8 cellular contexts compared by ENCODE assay signal in the genomic region with DNA sequence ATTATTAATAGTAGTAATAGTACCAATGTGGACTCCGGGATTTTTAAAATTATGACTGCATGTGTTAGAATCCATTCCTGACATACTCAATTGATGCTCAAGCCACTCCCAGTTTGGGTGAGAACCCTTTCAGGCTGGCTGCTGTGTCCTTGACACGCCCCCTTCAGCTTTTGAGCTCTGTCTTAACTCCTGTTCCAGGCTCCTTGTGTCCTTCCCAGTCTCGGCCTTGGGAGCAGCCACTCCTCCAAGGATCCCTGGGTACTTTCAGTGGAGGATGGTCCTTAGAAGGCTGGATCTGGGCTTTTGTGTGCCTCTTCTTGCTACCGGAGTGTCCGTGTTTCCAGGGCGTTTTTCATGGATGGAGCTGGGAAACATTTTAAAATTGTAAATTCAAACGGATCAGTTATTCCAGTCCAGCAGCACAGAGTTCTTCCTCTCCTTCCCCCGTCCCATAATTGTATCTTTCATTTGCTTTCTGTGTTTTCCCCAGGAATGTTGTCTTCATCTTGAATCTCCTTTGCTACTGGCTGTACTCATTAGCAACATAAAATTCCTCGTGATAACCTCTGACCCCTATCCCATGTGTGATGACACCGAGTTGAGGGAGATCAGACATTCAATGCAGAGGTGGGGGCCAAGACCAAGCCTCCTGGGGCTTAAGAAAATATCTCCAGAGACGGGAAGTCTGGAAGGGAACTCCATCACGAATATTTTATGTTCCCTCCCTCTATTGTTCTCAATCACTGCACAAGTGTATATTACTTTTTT. TPM values are rescaled to one million over a fixed set of nuclear protein-coding genes. Genes with fewer than 3 reads are reported as not detected.
A peak's percentile ranks its signal among the peaks of the same experiment; 100 is the strongest.
DNase-seq lines count a peak whose midpoint lies in the region; ATAC-seq and TF ChIP-seq lines count a peak whose summit lies in the region.

No MANE protein-coding gene starts in this region.

- in situ Hi-C loops in GM13977 (cut with MboI; ENCODE audit: low pct_unique_long_range_greater_than_20kb, low sequenced_read_pairs, unreplicated experiment): no loop called here

- no peaks in the 10 kb centered on the region for H3K27me3 ChIP-seq in Loucy (ENCODE audit: insufficient read depth, low read length, poor library complexity, severe bottlenecking)
- no peaks in the 10 kb centered on the region for H3K27me3 ChIP-seq in colonic mucosa

- no peak for DNase-seq in CD14-positive monocyte (ENCODE audit: low spot score)
- peak; percentile 43 for DNase-seq in colonic mucosa
- no peak for DNase-seq in natural killer cell treated with Interleukin-12 subunit alpha and Interleukin-12 subunit beta and Interleukin-15 and Interleukin-18, amount 100 ng/mL, for 72 hours (ENCODE audit: low spot score)
- DNase-seq in occipital lobe (lab: John Stamatoyannopoulos, UW): no peak
- DNase-seq in GM13977 (ENCODE audit: low spot score): no peak
- no peak for DNase-seq in AG20443 (ENCODE audit: low spot score)

- H3K4me1 Mint-ChIP-seq in CD14-positive monocyte: peaks cover 36% of the 10 kb centered on the region
- peaks cover 27 to 32% of the 10 kb centered on the region in 2 donors for H3K4me1 Mint-ChIP-seq in natural killer cell treated with Interleukin-12 subunit alpha and Interleukin-12 subunit beta and Interleukin-15 and Interleukin-18, amount 100 ng/mL, for 72 hours (ENCODE audit: low read depth in 2 of 2)

- H3F3A ChIP-seq in Loucy (ENCODE audit: low read depth): no peaks in the 10 kb centered on the region

- H3K36me3 ChIP-seq in Loucy (ENCODE audit: insufficient read depth, low read length) (no peaks in the 10 kb centered on the region), colonic mucosa (no peaks in the 10 kb centered on the region)

- peaks cover 62% of the 10 kb centered on the region for H3K79me2 ChIP-seq in Loucy (ENCODE audit: insufficient read depth, low read length)

- H3K4me1 ChIP-seq in Loucy (ENCODE audit: insufficient read depth, low read length, poor library complexity, severe bottlenecking) (peaks cover 14% of the 10 kb centered on the region), colonic mucosa (no peaks in the 10 kb centered on the region)

- H3K4me2 ChIP-seq in Loucy (ENCODE audit: low read depth, low read length, poor library complexity, severe bottlenecking): peak overlapping the region; percentile 73

- H3K9me3 ChIP-seq in Loucy (ENCODE audit: insufficient read depth, low read depth, low read length) (no peaks in the 10 kb centered on the region), colonic mucosa (no peaks in the 10 kb centered on the region)

- peak overlapping the region; percentile 71 to 73 for H3K4me3 Mint-ChIP-seq in CD14-positive monocyte
- peak overlapping the region; percentile 55 for H3K4me3 Mint-ChIP-seq in natural killer cell treated with Interleukin-12 subunit alpha and Interleukin-12 subunit beta and Interleukin-15 and Interleukin-18, amount 100 ng/mL, for 72 hours

- peak overlapping the region; percentile 88 for H3K4me3 ChIP-seq in Loucy (ENCODE audit: low read length, poor library complexity, severe bottlenecking)
- peak overlapping the region; percentile 69 for H3K4me3 ChIP-seq in colonic mucosa

- no peaks in the 10 kb centered on the region for H3K9me2 ChIP-seq in Loucy (replicated peaks; ENCODE audit: low read depth, low read length)

- H4K20me1 ChIP-seq in Loucy (ENCODE audit: insufficient read depth, low read length, poor library complexity, severe bottlenecking): peaks cover 6% of the 10 kb centered on the region

- H3K36me3 Mint-ChIP-seq in CD14-positive monocyte: peaks cover 23 to 27% of the 10 kb centered on the region in 2 donors
- no peaks in the 10 kb centered on the region for H3K36me3 Mint-ChIP-seq in natural killer cell treated with Interleukin-12 subunit alpha and Interleukin-12 subunit beta and Interleukin-15 and Interleukin-18, amount 100 ng/mL, for 72 hours

- TF ChIP-seq CTCF in CD14-positive monocyte (IDR thresholded peaks at IDR 0.05) (no peak), Loucy (conservative IDR thresholded peaks at IDR 0.05; ENCODE audit: low read length) (no peak), colonic mucosa (IDR thresholded peaks at IDR 0.05) (no peak), GM13977 (IDR thresholded peaks at IDR 0.05; ENCODE audit: extremely low read depth, insufficient read depth, missing control alignments) (no peak)

- peak overlapping the region; percentile 71 for H3K9ac ChIP-seq in Loucy (ENCODE audit: low read depth, low read length, poor library complexity, severe bottlenecking)
- peak overlapping the region; percentile 55 to 57 for H3K9ac ChIP-seq in colonic mucosa (ENCODE audit: low read depth in 2 of 2, low read length in 2 of 2)

- peak overlapping the region; percentile 77 for H2AFZ ChIP-seq in Loucy (ENCODE audit: low read length)

- intact Hi-C loops in CD14-positive monocyte (cut with micrococcal nuclease): loop anchor here in 1 of 2 donors (5.0 kb wide), 1 partner anchor 40 kb away; a partner anchor contains a TSS
- intact Hi-C loops in colonic mucosa (cut with DNase I): loop anchor here (5.0 kb wide), 1 partner anchor 40 kb away; a partner anchor contains a TSS

- ATAC-seq in natural killer cell treated with Interleukin-12 subunit alpha and Interleukin-12 subunit beta and Interleukin-15 and Interleukin-18, amount 100 ng/mL, for 72 hours: no peak
- no peak for ATAC-seq in HG03159 (IDR thresholded peaks at IDR 0.05; ENCODE audit: unreplicated experiment)

- H3K27ac ChIP-seq in colonic mucosa: peak overlapping the region; percentile 86

- H3K27ac Mint-ChIP-seq in CD14-positive monocyte: peak overlapping the region; percentile 10 to 89 (median 60)
- H3K27ac Mint-ChIP-seq in natural killer cell treated with Interleukin-12 subunit alpha and Interleukin-12 subunit beta and Interleukin-15 and Interleukin-18, amount 100 ng/mL, for 72 hours: no peak overlapping the region

- no peaks in the 10 kb centered on the region for H3K27me3 Mint-ChIP-seq in CD14-positive monocyte (ENCODE audit: low read depth in 3 of 3)
- no peaks in the 10 kb centered on the region for H3K27me3 Mint-ChIP-seq in natural killer cell treated with Interleukin-12 subunit alpha and Interleukin-12 subunit beta and Interleukin-15 and Interleukin-18, amount 100 ng/mL, for 72 hours

- H3K9me3 Mint-ChIP-seq in CD14-positive monocyte: no peaks in the 10 kb centered on the region
- no peaks in the 10 kb centered on the region for H3K9me3 Mint-ChIP-seq in natural killer cell treated with Interleukin-12 subunit alpha and Interleukin-12 subunit beta and Interleukin-15 and Interleukin-18, amount 100 ng/mL, for 72 hours

RNA-seq across cellular contexts. Expression of a gene that starts 40.0 kb away (rescaled TPM):
- 10 to 100 TPM; 12.2 to 15.8 TPM for polyA plus RNA-seq in CD14-positive monocyte
- total RNA-seq in colonic mucosa (10 to 100 TPM; 23.4 to 70.7 TPM), occipital lobe (21.4 TPM)
- 100 to 1,000 TPM; 190 to 256 TPM for total RNA-seq in natural killer cell treated with Interleukin-12 subunit alpha and Interleukin-12 subunit beta and Interleukin-15 and Interleukin-18, amount 100 ng/mL, for 72 hours

Comparison
In these comparisons a context has a peak if more than half of its experiments do, and no peak if none do; other contexts are left out.
1. H3K27ac Mint-ChIP-seq: peak in CD14-positive monocyte (7 of 7); none in natural killer cell treated with Interleukin-12 subunit alpha and Interleukin-12 subunit beta and Interleukin-15 and Interleukin-18, amount 100 ng/mL, for 72 hours (0 of 2).